Comparison of ENCODE assay signal across 12 cellular contexts in genomic region chr14:22489247-22489551, GRCh38.
DNase-seq lines count a peak whose midpoint lies in the region; ATAC-seq and TF ChIP-seq lines count a peak whose summit lies in the region.
"Had no signal": no experiment of that assay in that cellular context is flagged by ENCODE, and none has a peak within 500 bp of the region (broad histone marks: within the 10 kb centered on the region; RNA-seq: fewer than 3 reads in every experiment).

No MANE protein-coding gene starts in this region.

- no peaks in the 10 kb centered on the region for H3K27me3 Mint-ChIP-seq in CD4-positive, alpha-beta memory T cell
- peaks cover 4% of the 10 kb centered on the region for H3K27me3 Mint-ChIP-seq in WTC11 (ENCODE audit: low read depth)

- peak overlapping the region; percentile 86 to 96 (median 90) for H3K4me3 Mint-ChIP-seq in CD4-positive, alpha-beta memory T cell
- no peak overlapping the region for H3K4me3 Mint-ChIP-seq in WTC11

- H3K27me3 ChIP-seq in CD4-positive, alpha-beta memory T cell (ENCODE audit: insufficient read depth, low read length) = no peaks in the 10 kb centered on the region
- H3K27me3 ChIP-seq in right atrium auricular region = no peaks in the 10 kb centered on the region

- POLR2A ChIA-PET in CD4-positive, alpha-beta memory T cell (lab: Charles Lee; ENCODE audit: partially characterized antibody) = interaction anchor here (0.7 to 42.8 kb wide), 11 partner anchors 8 to 565 kb away, joined by 3 to 1528 read pairs (median 4); no protein-coding TSS in a partner anchor
- POLR2A ChIA-PET in WTC11 (lab: Charles Lee) = no interaction called here

- peaks cover 1 to 57% (median 9%) of the 10 kb centered on the region in 4 donors for H3K4me1 Mint-ChIP-seq in CD4-positive, alpha-beta memory T cell
- H3K4me1 Mint-ChIP-seq in WTC11 = peaks cover 20% of the 10 kb centered on the region

- ATAC-seq in WTC11 (peak; percentile 34; the same call in 1 of the 2 replicates), GM19351 (IDR thresholded peaks at IDR 0.05; ENCODE audit: unreplicated experiment) (no peak), esophagus mucosa (no peak), GM18873 (IDR thresholded peaks at IDR 0.05; ENCODE audit: low FRiP score, unreplicated experiment) (no peak)
- ATAC-seq: foreskin keratinocyte had no signal

- no peak for DNase-seq in CD4-positive, alpha-beta memory T cell
- DNase-seq in GM12865 (ENCODE audit: low read depth) (peak; percentile 61), WTC11 (ENCODE audit: low spot score) (no peak), right atrium auricular region (ENCODE audit: low spot score) (no peak)
- no peak for DNase-seq in effector CD4-positive, alpha-beta T cell
- DNase-seq: COR-L47, foreskin keratinocyte, T-helper 9 cell had no signal

- TF ChIP-seq CTCF in GM12865 (IDR thresholded peaks at IDR 0.05; ENCODE audit: insufficient read depth, low read depth, low read length, missing control alignments) (peak; percentile 10), WTC11 (IDR thresholded peaks at IDR 0.05) (no peak), right atrium auricular region (IDR thresholded peaks at IDR 0.05) (peak in 1 of 2 donors; percentile 20)

- intact Hi-C loops in CD4-positive, alpha-beta memory T cell (cut with micrococcal nuclease) = no loop called here

- H3K9me3 Mint-ChIP-seq in CD4-positive, alpha-beta memory T cell = no peaks in the 10 kb centered on the region
- no peaks in the 10 kb centered on the region for H3K9me3 Mint-ChIP-seq in WTC11

- H3K36me3 Mint-ChIP-seq in CD4-positive, alpha-beta memory T cell = peaks cover 51 to 61% of the 10 kb centered on the region in 2 donors
- no peaks in the 10 kb centered on the region for H3K36me3 Mint-ChIP-seq in WTC11

- H3K9me3 ChIP-seq in CD4-positive, alpha-beta memory T cell (ENCODE audit: control insufficient read depth in 1 of 2, low read length in 2 of 2) = no peaks in the 10 kb centered on the region
- no peaks in the 10 kb centered on the region for H3K9me3 ChIP-seq in right atrium auricular region
- H3K9me3 ChIP-seq: thoracic aorta had no signal

- H3K27ac ChIP-seq in CD4-positive, alpha-beta memory T cell (ENCODE audit: low read depth, low read length) = peak overlapping the region; percentile 56
- peak overlapping the region; percentile 75 to 85 for H3K27ac ChIP-seq in right atrium auricular region
- H3K27ac ChIP-seq: foreskin keratinocyte, thoracic aorta had no signal

- CTCF ChIA-PET in CD4-positive, alpha-beta memory T cell (lab: Charles Lee; ENCODE audit: partially characterized antibody) = interaction anchor here (1.2 to 1.9 kb wide), 3 partner anchors 11 to 67 kb away, joined by 3 to 7 read pairs (median 4); no protein-coding TSS in a partner anchor
- CTCF ChIA-PET in WTC11 (lab: Charles Lee) = interaction anchor here (0.6 to 2.3 kb wide), 3 partner anchors 21 to 288 kb away, joined by 4 to 10 read pairs (median 4); no protein-coding TSS in a partner anchor

- peaks cover 3% of the 10 kb centered on the region for H3K4me1 ChIP-seq in CD4-positive, alpha-beta memory T cell (ENCODE audit: insufficient read depth, low read length)
- peaks cover 0 to 76% of the 10 kb centered on the region in 2 donors for H3K4me1 ChIP-seq in right atrium auricular region
- H3K4me1 ChIP-seq: foreskin keratinocyte had no signal

- H3K4me3 ChIP-seq in CD4-positive, alpha-beta memory T cell (ENCODE audit: low read length in 2 of 2) = peak overlapping the region in 1 of 2 donors; percentile 38
- H3K4me3 ChIP-seq in GM12865 (ENCODE audit: low read depth, low read length) (peak overlapping the region; percentile 65), right atrium auricular region (peak overlapping the region in 1 of 2 donors; percentile 5)
- H3K4me3 ChIP-seq: thoracic aorta had no signal

- peak overlapping the region in 6 of 7 donors; percentile 48 to 100 (median 89) for H3K27ac Mint-ChIP-seq in CD4-positive, alpha-beta memory T cell
- H3K27ac Mint-ChIP-seq in WTC11 = no peak overlapping the region

- H3K36me3 ChIP-seq in CD4-positive, alpha-beta memory T cell (ENCODE audit: insufficient read depth, low read length) = no peaks in the 10 kb centered on the region
- no peaks in the 10 kb centered on the region for H3K36me3 ChIP-seq in right atrium auricular region
- H3K36me3 ChIP-seq: thoracic aorta had no signal

TF ChIP-seq in WTC11, 78 proteins besides CTCF, POLR2A, EP300 and RAD21 (continues in another document):
- TF ChIP-seq ZBTB43 (CRISPR knock-in tag; IDR thresholded peaks at IDR 0.05) (no peak), HMGA2 (CRISPR knock-in tag; IDR thresholded peaks at IDR 0.05) (no peak), ZNF263 (CRISPR knock-in tag; IDR thresholded peaks at IDR 0.05; ENCODE audit: low read depth) (no peak), CDX4 (CRISPR knock-in tag; IDR thresholded peaks at IDR 0.05; ENCODE audit: borderline replicate concordance) (no peak), AFF4 (CRISPR knock-in tag; IDR thresholded peaks at IDR 0.05; ENCODE audit: borderline replicate concordance) (no peak), GTF2I (CRISPR knock-in tag; conservative IDR thresholded peaks at IDR 0.05) (no peak), ZNF232 (CRISPR knock-in tag; IDR thresholded peaks at IDR 0.05) (no peak), FOXJ3 (CRISPR knock-in tag; IDR thresholded peaks at IDR 0.05; ENCODE audit: borderline replicate concordance) (no peak), OVOL2 (CRISPR knock-in tag; IDR thresholded peaks at IDR 0.05; ENCODE audit: borderline replicate concordance) (no peak), JUN (CRISPR knock-in tag; IDR thresholded peaks at IDR 0.05) (no peak), ETV6 (CRISPR knock-in tag; IDR thresholded peaks at IDR 0.05) (no peak), ATF2 (CRISPR knock-in tag; IDR thresholded peaks at IDR 0.05; ENCODE audit: borderline replicate concordance, low read depth) (no peak), JAZF1 (CRISPR knock-in tag; IDR thresholded peaks at IDR 0.05) (no peak), NR1H2 (CRISPR knock-in tag; IDR thresholded peaks at IDR 0.05) (no peak), KAT7 (CRISPR knock-in tag; IDR thresholded peaks at IDR 0.05; ENCODE audit: borderline replicate concordance) (no peak)
